ENCODE assay signal across 8 cellular contexts in genomic region chr4:89110541-89110985, GRCh38. TPM values are rescaled to one million over a fixed set of nuclear protein-coding genes. Genes with fewer than 3 reads are reported as not detected.
DNase-seq lines count a peak whose midpoint lies in the region; ATAC-seq, FAIRE-seq and TF ChIP-seq lines count a peak whose summit lies in the region.

No MANE protein-coding gene starts in this region.

- FAIRE-seq in urothelium cell line (lab: Jason Lieb, UNC) = no peak

- no peaks in the 10 kb centered on the region for H3K9me3 ChIP-seq in gastrocnemius medialis

- intact Hi-C loops in gastrocnemius medialis (cut with DNase I; ENCODE audit: low total_unique reads) = loop anchor here (2.0 to 10.0 kb wide), 7 partner anchors 86 to 1688 kb away; partner anchors contain the start of genes HERC3, NUDT9, PPM1K and PYURF

- H3K27ac ChIP-seq in gastrocnemius medialis = peak overlapping the region; percentile 87 to 94 (median 92)

- peaks cover 25% of the 10 kb centered on the region for H3K4me1 Mint-ChIP-seq in activated naive CD4-positive, alpha-beta T cell treated with anti-CD3 and anti-CD28 coated beads, Interleukin-2, amount 10 ng/mL, durations not matched to agents 7 days and 5 days

- no peak for ATAC-seq in activated naive CD4-positive, alpha-beta T cell treated with anti-CD3 and anti-CD28 coated beads, Interleukin-2, amount 50 U/mL, for 72 hours
- peak in 1 of 2 donors; percentile 23 for ATAC-seq in gastrocnemius medialis

- peak overlapping the region; percentile 79 for H3K4me3 Mint-ChIP-seq in activated naive CD4-positive, alpha-beta T cell treated with anti-CD3 and anti-CD28 coated beads, Interleukin-2, amount 10 ng/mL, durations not matched to agents 7 days and 5 days

- H3K4me3 ChIP-seq in foreskin fibroblast (ENCODE audit: low read depth in 1 of 2, low read length in 2 of 2) (peak overlapping the region; percentile 57 to 66), gastrocnemius medialis (peak overlapping the region; percentile 71 to 95 (median 88))

- no peak for TF ChIP-seq CTCF in foreskin fibroblast (IDR thresholded peaks at IDR 0.05; ENCODE audit: low read depth, low read length)
- TF ChIP-seq CTCF in gastrocnemius medialis (IDR thresholded peaks at IDR 0.05 in 4 of 5, conservative IDR thresholded peaks at IDR 0.05 in 1 of 5) = no peak

- CTCF ChIA-PET in activated naive CD4-positive, alpha-beta T cell treated with anti-CD3 and anti-CD28 coated beads, Interleukin-2, amount 10 ng/mL, durations not matched to agents 7 days and 5 days (lab: Charles Lee) = no interaction called here

- H3K36me3 ChIP-seq in gastrocnemius medialis = no peaks in the 10 kb centered on the region

- H3K27me3 Mint-ChIP-seq in activated naive CD4-positive, alpha-beta T cell treated with anti-CD3 and anti-CD28 coated beads, Interleukin-2, amount 10 ng/mL, durations not matched to agents 7 days and 5 days = peaks cover 32% of the 10 kb centered on the region

- in situ Hi-C loops in gastrocnemius medialis (cut with MboI; ENCODE audit: low sequenced_read_pairs in 4 of 4) = no loop called here

- peaks cover 19% of the 10 kb centered on the region for H3K36me3 Mint-ChIP-seq in activated naive CD4-positive, alpha-beta T cell treated with anti-CD3 and anti-CD28 coated beads, Interleukin-2, amount 10 ng/mL, durations not matched to agents 7 days and 5 days
- H3K36me3 Mint-ChIP-seq in activated naive CD4-positive, alpha-beta T cell treated with anti-CD3 and anti-CD28 coated beads, Interleukin-2, amount 50 U/mL, for 72 hours = peaks cover 39 to 49% of the 10 kb centered on the region in 2 donors

- peaks cover 9 to 13% of the 10 kb centered on the region in 2 donors for H3K4me1 ChIP-seq in gastrocnemius medialis

- no peaks in the 10 kb centered on the region for H3K27me3 ChIP-seq in gastrocnemius medialis

- peaks cover 15% of the 10 kb centered on the region for H3K9me3 Mint-ChIP-seq in activated naive CD4-positive, alpha-beta T cell treated with anti-CD3 and anti-CD28 coated beads, Interleukin-2, amount 10 ng/mL, durations not matched to agents 7 days and 5 days
- peaks cover 19 to 22% of the 10 kb centered on the region in 2 donors for H3K9me3 Mint-ChIP-seq in activated naive CD4-positive, alpha-beta T cell treated with anti-CD3 and anti-CD28 coated beads, Interleukin-2, amount 50 U/mL, for 72 hours

- TF ChIP-seq POLR2A in gastrocnemius medialis (IDR thresholded peaks at IDR 0.05) = no peak

- peak overlapping the region; percentile 72 for H3K27ac Mint-ChIP-seq in activated naive CD4-positive, alpha-beta T cell treated with anti-CD3 and anti-CD28 coated beads, Interleukin-2, amount 10 ng/mL, durations not matched to agents 7 days and 5 days
- peak overlapping the region in 1 of 2 donors; percentile 58 for H3K27ac Mint-ChIP-seq in activated naive CD4-positive, alpha-beta T cell treated with anti-CD3 and anti-CD28 coated beads, Interleukin-2, amount 50 U/mL, for 72 hours

- DNase-seq in activated naive CD4-positive, alpha-beta T cell treated with anti-CD3 and anti-CD28 coated beads, Interleukin-2, amount 10 ng/mL, durations not matched to agents 7 days and 5 days = no peak
- no peak for DNase-seq in activated naive CD4-positive, alpha-beta T cell treated with anti-CD3 and anti-CD28 coated beads, Interleukin-2, amount 50 U/mL, for 72 hours (ENCODE audit: low spot score in 2 of 2)
- DNase-seq in T follicular helper cell (ENCODE audit: low read depth) (peak; percentile 1), foreskin fibroblast (no peak), gastrocnemius medialis (no peak), NCI-H187 treated with DMSO at 0.1 percent for 48 hours (lab: John Stamatoyannopoulos, UW) (no peak), UCSD-AML1 (lab: John Stamatoyannopoulos, UW; ENCODE audit: unreplicated experiment) (no peak), urothelium cell line (ENCODE audit: low spot score) (no peak)

RNA-seq across cellular contexts. Expression of gene TIGD2, which starts 0.8 kb away (rescaled TPM):
- total RNA-seq in activated naive CD4-positive, alpha-beta T cell treated with anti-CD3 and anti-CD28 coated beads, Interleukin-2, amount 50 U/mL, for 72 hours = 1 to 10 TPM in 1 of 2 donors, under 1 TPM in 1; 0.61 to 1.8 TPM
- total RNA-seq in gastrocnemius medialis = 1 to 10 TPM; 1.7 to 2.8 (median 2.4) TPM

RNA-seq across cellular contexts. Expression of gene FAM13A, which starts 53.6 kb away (rescaled TPM):
- 1 to 10 TPM; 2.2 to 6.6 TPM for total RNA-seq in activated naive CD4-positive, alpha-beta T cell treated with anti-CD3 and anti-CD28 coated beads, Interleukin-2, amount 50 U/mL, for 72 hours
- 10 to 100 TPM in 3 of 4 donors, 1 to 10 TPM in 1; 6.7 to 14.1 (median 11.4) TPM for total RNA-seq in gastrocnemius medialis
